20 cellular contexts compared by ENCODE assay signal in genomic region chr11:86478348-86478747, GRCh38.
DNase-seq lines count a peak whose midpoint lies in the region; ATAC-seq and TF ChIP-seq lines count a peak whose summit lies in the region.
"Had no signal": no experiment of that assay in that cellular context is flagged by ENCODE, and none has a peak within 500 bp of the region (broad histone marks: within the 10 kb centered on the region; RNA-seq: fewer than 3 reads in every experiment).

No MANE protein-coding gene starts in this region.

- H3K4me1 Mint-ChIP-seq in chondrocyte (ENCODE audit: low read depth): peaks cover 85% of the 10 kb centered on the region

- in situ Hi-C loops in HAP-1 (cut with MboI; ENCODE audit: low sequenced_read_pairs): no loop called here

- H4K20me1 ChIP-seq in PC-3 (ENCODE audit: low read length): no peaks in the 10 kb centered on the region
- H4K20me1 ChIP-seq: BLaER1 treated with 17β-estradiol and CSF1 and Interleukin-3, amounts not matched to agents 10 nM and 100 nM had no signal

- no peaks in the 10 kb centered on the region for H3K9me2 ChIP-seq in PC-3 (replicated peaks; ENCODE audit: low read length)

- H3K36me3 Mint-ChIP-seq in chondrocyte (ENCODE audit: low read depth): no peaks in the 10 kb centered on the region
- H3K36me3 Mint-ChIP-seq: CD8-positive, alpha-beta T cell had no signal

- DNase-seq in HAP-1 (ENCODE audit: low spot score in 2 of 2) (peak; percentile 50 to 53), PC-3 (no peak), chondrocyte (ENCODE audit: low spot score) (no peak), AG08396 (ENCODE audit: low spot score) (no peak)
- DNase-seq: Calu3; CD8-positive, alpha-beta T cell; NCI-H1105; NCI-H2081; NCI-H446 treated with DMSO at 0.1 percent for 48 hours; NCI-H748 treated with DMSO at 0.1 percent for 48 hours; NK-92 treated with Interleukin-12 subunit alpha and Interleukin-12 subunit beta, amount 100 ng/mL, for 24 hours; SHP77 had no signal

- H2AFZ ChIP-seq in PC-3 (ENCODE audit: low read length) (no peak overlapping the region), parathyroid adenoma (no peak overlapping the region)

- H3K79me2 ChIP-seq in PC-3 (ENCODE audit: low read length) (no peaks in the 10 kb centered on the region), parathyroid adenoma (no peaks in the 10 kb centered on the region)

- H3F3A ChIP-seq in PC-3 (ENCODE audit: low read length, unreplicated experiment): peaks cover under 1% of the 10 kb centered on the region

- no TSS peak for BruUV-seq in PC-3 (replicated peaks; lab: Mats Ljungman, UMichigan)

- H3K9me3 ChIP-seq in HAP-1 (no peaks in the 10 kb centered on the region), PC-3 (ENCODE audit: low read length) (no peaks in the 10 kb centered on the region), parathyroid adenoma (ENCODE audit: control insufficient read depth, low read length) (no peaks in the 10 kb centered on the region)
- H3K9me3 ChIP-seq: A549; BLaER1 treated with 17β-estradiol and CSF1 and Interleukin-3, amounts not matched to agents 10 nM and 100 nM had no signal

- H3K27ac Mint-ChIP-seq in chondrocyte (ENCODE audit: unreplicated experiment): peak overlapping the region; percentile 24
- H3K27ac Mint-ChIP-seq: CD8-positive, alpha-beta T cell had no signal

- POLR2A ChIA-PET in PC-3 (lab: Charles Lee; ENCODE audit: unreplicated experiment): no interaction called here

- H3K9ac ChIP-seq in PC-3 (ENCODE audit: low read length) (no peak overlapping the region), parathyroid adenoma (no peak overlapping the region)
- H3K9ac ChIP-seq: BLaER1 treated with 17β-estradiol and CSF1 and Interleukin-3, amounts not matched to agents 10 nM and 100 nM had no signal

- TF ChIP-seq CTCF in PC-3 (conservative IDR thresholded peaks at IDR 0.05; ENCODE audit: low read depth, low read length) (no peak), chondrocyte (IDR thresholded peaks at IDR 0.05) (no peak), parathyroid adenoma (IDR thresholded peaks at IDR 0.05) (no peak)

- no peak overlapping the region for H3K4me3 Mint-ChIP-seq in chondrocyte (ENCODE audit: unreplicated experiment)
- H3K4me3 Mint-ChIP-seq: CD8-positive, alpha-beta T cell had no signal

- H3K9me3 Mint-ChIP-seq in chondrocyte (ENCODE audit: low read depth): peaks cover 3% of the 10 kb centered on the region
- H3K9me3 Mint-ChIP-seq: CD8-positive, alpha-beta T cell had no signal

- intact Hi-C loops in PC-3 (cut with micrococcal nuclease): no loop called here

- no peak overlapping the region for H3K4me3 ChIP-seq in HAP-1
- no peak overlapping the region for H3K4me3 ChIP-seq in PC-3 (ENCODE audit: low read length)
- H3K4me3 ChIP-seq in parathyroid adenoma (ENCODE audit: low read depth, low read length): no peak overlapping the region
- H3K4me3 ChIP-seq: A549; BLaER1 treated with 17β-estradiol and CSF1 and Interleukin-3, amounts not matched to agents 10 nM and 100 nM; GM12878; SK-N-MC had no signal

- H3K4me2 ChIP-seq in PC-3 (ENCODE audit: low read length) (no peak overlapping the region), parathyroid adenoma (ENCODE audit: low read length) (no peak overlapping the region)
- H3K4me2 ChIP-seq: A549 had no signal

- H3K27ac ChIP-seq in PC-3 (ENCODE audit: low read length) (peak overlapping the region; percentile 50), parathyroid adenoma (peak overlapping the region; percentile 80)
- H3K27ac ChIP-seq: BLaER1 treated with 17β-estradiol and CSF1 and Interleukin-3, amounts not matched to agents 10 nM and 100 nM; HL-60; SK-N-MC had no signal

- no peaks in the 10 kb centered on the region for H3K27me3 Mint-ChIP-seq in chondrocyte (ENCODE audit: low read depth)

- H3K36me3 ChIP-seq in HAP-1 (replicated peaks): no peaks in the 10 kb centered on the region
- no peaks in the 10 kb centered on the region for H3K36me3 ChIP-seq in PC-3 (ENCODE audit: low read depth, low read length)
- no peaks in the 10 kb centered on the region for H3K36me3 ChIP-seq in parathyroid adenoma (ENCODE audit: control insufficient read depth, insufficient read depth, low read length)
- H3K36me3 ChIP-seq: BLaER1 treated with 17β-estradiol and CSF1 and Interleukin-3, amounts not matched to agents 10 nM and 100 nM had no signal

- ATAC-seq in PC-3: no peak
- ATAC-seq in HG03139 (IDR thresholded peaks at IDR 0.05; ENCODE audit: unreplicated experiment): no peak
- no peak for ATAC-seq in HG03354 (IDR thresholded peaks at IDR 0.05; ENCODE audit: poor library complexity, severe bottlenecking, unreplicated experiment)
- ATAC-seq: A549; CD8-positive, alpha-beta T cell; GM12878 had no signal

- CTCF ChIA-PET in PC-3 (lab: Charles Lee): no interaction called here

- H3K27me3 ChIP-seq in HAP-1 (ENCODE audit: low read depth) (no peaks in the 10 kb centered on the region), PC-3 (ENCODE audit: low read length) (no peaks in the 10 kb centered on the region), parathyroid adenoma (ENCODE audit: control insufficient read depth, insufficient read depth, low read length) (no peaks in the 10 kb centered on the region)
- H3K27me3 ChIP-seq: BLaER1 treated with 17β-estradiol and CSF1 and Interleukin-3, amounts not matched to agents 10 nM and 100 nM had no signal

- H3K4me1 ChIP-seq in HAP-1: peaks cover 3% of the 10 kb centered on the region; the same call in 1 of the 2 replicates
- H3K4me1 ChIP-seq in PC-3 (ENCODE audit: insufficient read depth, low read length): peaks cover 33% of the 10 kb centered on the region
- peaks cover 22% of the 10 kb centered on the region for H3K4me1 ChIP-seq in parathyroid adenoma

Comparison
In these comparisons a context has a peak if more than half of its experiments do, and no peak if none do; other contexts are left out.
1. DNase-seq: peak in HAP-1 (2 of 2); none in PC-3 (single experiment), chondrocyte (single experiment) and AG08396 (single experiment).